17 cellular contexts compared by ENCODE assay signal in genomic region chr2:203582468-203582867, GRCh38. TPM values are rescaled to one million over a fixed set of nuclear protein-coding genes. Genes with fewer than 3 reads are reported as not detected.
DNase-seq lines count a peak whose midpoint lies in the region; ATAC-seq and TF ChIP-seq lines count a peak whose summit lies in the region.
"Had no signal": no experiment of that assay in that cellular context is flagged by ENCODE, and none has a peak within 500 bp of the region (broad histone marks: within the 10 kb centered on the region; RNA-seq: fewer than 3 reads in every experiment).

No MANE protein-coding gene starts in this region.

- H3K9me3 Mint-ChIP-seq in activated naive CD8-positive, alpha-beta T cell treated with anti-CD3 and anti-CD28 coated beads, Interleukin-2, amount 50 U/mL, for 24 hours = no peaks in the 10 kb centered on the region
- H3K9me3 Mint-ChIP-seq in activated CD8-positive, alpha-beta memory T cell treated with anti-CD3 and anti-CD28 coated beads, Interleukin-2, amount 10 ng/mL, durations not matched to agents 7 days and 5 days (ENCODE audit: low read depth) = peaks cover 3% of the 10 kb centered on the region

- H3K4me1 Mint-ChIP-seq in activated naive CD8-positive, alpha-beta T cell treated with anti-CD3 and anti-CD28 coated beads, Interleukin-2, amount 50 U/mL, for 24 hours = peaks cover 34% of the 10 kb centered on the region
- peaks cover 49% of the 10 kb centered on the region for H3K4me1 Mint-ChIP-seq in activated CD8-positive, alpha-beta memory T cell treated with anti-CD3 and anti-CD28 coated beads, Interleukin-2, amount 10 ng/mL, durations not matched to agents 7 days and 5 days
- H3K4me1 Mint-ChIP-seq: naive B cell had no signal

- H3K27ac ChIP-seq in mucosa of rectum (ENCODE audit: low read depth in 2 of 2, low read length in 2 of 2) = peak overlapping the region; percentile 70 to 82
- peak overlapping the region; percentile 86 to 100 for H3K27ac ChIP-seq in aorta (ENCODE audit: low read depth in 1 of 2, low read length in 2 of 2)
- H3K27ac ChIP-seq: uterus had no signal

- intact Hi-C loops in Right ventricle myocardium inferior (cut with DNase I) = no loop called here
- intact Hi-C loops in cardiac septum (cut with DNase I) = no loop called here
- intact Hi-C loops in aorta (cut with DNase I) = loop anchor here in 1 of 2 donors (5.0 kb wide), 1 partner anchor 105 kb away; no protein-coding TSS in a partner anchor

- CTCF ChIA-PET in activated CD8-positive, alpha-beta memory T cell treated with anti-CD3 and anti-CD28 coated beads, Interleukin-2, amount 10 ng/mL, durations not matched to agents 7 days and 5 days (lab: Charles Lee) = no interaction called here

- H3K36me3 ChIP-seq in mucosa of rectum (ENCODE audit: control insufficient read depth in 2 of 2, insufficient read depth in 2 of 2, low read length in 2 of 2) (no peaks in the 10 kb centered on the region), aorta (ENCODE audit: control insufficient read depth in 1 of 2, insufficient read depth in 2 of 2, low read length in 1 of 2) (no peaks in the 10 kb centered on the region)
- H3K36me3 ChIP-seq: uterus had no signal

- H3K27me3 Mint-ChIP-seq in activated naive CD8-positive, alpha-beta T cell treated with anti-CD3 and anti-CD28 coated beads, Interleukin-2, amount 50 U/mL, for 24 hours = no peaks in the 10 kb centered on the region
- H3K27me3 Mint-ChIP-seq in activated CD8-positive, alpha-beta memory T cell treated with anti-CD3 and anti-CD28 coated beads, Interleukin-2, amount 10 ng/mL, durations not matched to agents 7 days and 5 days = peaks cover 84% of the 10 kb centered on the region

- no peak overlapping the region for H3K9ac ChIP-seq in mucosa of rectum (ENCODE audit: low read depth in 1 of 2, low read length in 2 of 2)

- H3K4me1 ChIP-seq in mucosa of rectum (ENCODE audit: control insufficient read depth in 2 of 2, insufficient read depth in 2 of 2, low read length in 2 of 2) (peaks cover 48 to 69% of the 10 kb centered on the region in 2 donors), aorta (ENCODE audit: control insufficient read depth in 1 of 2, insufficient read depth in 2 of 2, low read length in 2 of 2) (peaks cover 8 to 10% of the 10 kb centered on the region in 2 donors)
- H3K4me1 ChIP-seq: uterus had no signal

- no peak for TF ChIP-seq CTCF in fibroblast of pulmonary artery (IDR thresholded peaks at IDR 0.05; ENCODE audit: low read length, missing control alignments)

- ATAC-seq in Right ventricle myocardium inferior (peak; percentile 69), aorta (ENCODE audit: low FRiP score) (peak; percentile 71)
- no peak for ATAC-seq in activated naive CD8-positive, alpha-beta T cell treated with anti-CD3 and anti-CD28 coated beads, Interleukin-2, amount 50 U/mL, for 24 hours
- ATAC-seq in activated CD8-positive, alpha-beta memory T cell treated with anti-CD3 and anti-CD28 coated beads, Interleukin-2, amount 10 ng/mL, durations not matched to agents 7 days and 5 days = no peak
- ATAC-seq: esophagus mucosa had no signal

- 2 to 3% methylated on average over 3 of the region's 3 CpGs for WGBS in aorta, 2 donors

- DNase-seq in Right ventricle myocardium inferior (ENCODE audit: missing footprints) (no peak), cardiac septum (ENCODE audit: low spot score) (no peak), fibroblast of pulmonary artery (ENCODE audit: low read depth) (peak; percentile 59), aorta (no peak), NCI-H2029 (lab: John Stamatoyannopoulos, UW) (no peak)
- DNase-seq in activated naive CD8-positive, alpha-beta T cell treated with anti-CD3 and anti-CD28 coated beads, Interleukin-2, amount 50 U/mL, for 24 hours = no peak
- DNase-seq in activated CD8-positive, alpha-beta memory T cell treated with anti-CD3 and anti-CD28 coated beads, Interleukin-2, amount 10 ng/mL, durations not matched to agents 7 days and 5 days = no peak
- DNase-seq: ACHN; activated CD4-positive, alpha-beta T cell treated with anti-CD3 and anti-CD28 coated beads, Interleukin-2, amount 50 U/mL, for 1 hour; caudate nucleus; Kasumi-1; naive B cell; uterus had no signal

- no peak overlapping the region for H3K4me3 Mint-ChIP-seq in activated naive CD8-positive, alpha-beta T cell treated with anti-CD3 and anti-CD28 coated beads, Interleukin-2, amount 50 U/mL, for 24 hours
- no peak overlapping the region for H3K4me3 Mint-ChIP-seq in activated CD8-positive, alpha-beta memory T cell treated with anti-CD3 and anti-CD28 coated beads, Interleukin-2, amount 10 ng/mL, durations not matched to agents 7 days and 5 days
- H3K4me3 Mint-ChIP-seq: naive B cell; T-helper 1 cell treated with Interleukin-12 subunit alpha and Interleukin-12 subunit beta and Interleukin-4 antibody, amounts not matched to agents 30 μg/mL and 1 μg/mL, for 36 hours had no signal

- no peak overlapping the region for H3K4me3 ChIP-seq in fibroblast of pulmonary artery (replicated peaks; ENCODE audit: low read depth, low read length)
- peak overlapping the region in 1 of 2 donors; percentile 14 for H3K4me3 ChIP-seq in mucosa of rectum (ENCODE audit: low read length in 2 of 2)
- H3K4me3 ChIP-seq in aorta (ENCODE audit: low read length in 2 of 2) = no peak overlapping the region
- H3K4me3 ChIP-seq: skin epidermis, uterus had no signal

- H3K9me3 ChIP-seq in mucosa of rectum (ENCODE audit: control insufficient read depth in 2 of 2, low read length in 2 of 2) = no peaks in the 10 kb centered on the region
- H3K9me3 ChIP-seq in aorta (ENCODE audit: control insufficient read depth, low read length) = no peaks in the 10 kb centered on the region
- H3K9me3 ChIP-seq: uterus had no signal

- H3K27me3 ChIP-seq in mucosa of rectum (ENCODE audit: control insufficient read depth in 2 of 2, insufficient read depth in 2 of 2, low read length in 2 of 2) = no peaks in the 10 kb centered on the region
- H3K27me3 ChIP-seq in aorta (ENCODE audit: control insufficient read depth in 1 of 2, insufficient read depth in 2 of 2, low read length in 1 of 2) = no peaks in the 10 kb centered on the region
- H3K27me3 ChIP-seq: uterus had no signal

- H3K36me3 Mint-ChIP-seq in activated naive CD8-positive, alpha-beta T cell treated with anti-CD3 and anti-CD28 coated beads, Interleukin-2, amount 50 U/mL, for 24 hours (ENCODE audit: low read depth) = no peaks in the 10 kb centered on the region
- H3K36me3 Mint-ChIP-seq in activated CD8-positive, alpha-beta memory T cell treated with anti-CD3 and anti-CD28 coated beads, Interleukin-2, amount 10 ng/mL, durations not matched to agents 7 days and 5 days = peaks cover 3% of the 10 kb centered on the region
- H3K36me3 Mint-ChIP-seq: naive B cell had no signal

- H3K27ac Mint-ChIP-seq in activated naive CD8-positive, alpha-beta T cell treated with anti-CD3 and anti-CD28 coated beads, Interleukin-2, amount 50 U/mL, for 24 hours = no peak overlapping the region
- no peak overlapping the region for H3K27ac Mint-ChIP-seq in activated CD8-positive, alpha-beta memory T cell treated with anti-CD3 and anti-CD28 coated beads, Interleukin-2, amount 10 ng/mL, durations not matched to agents 7 days and 5 days
- H3K27ac Mint-ChIP-seq: naive B cell; T-helper 1 cell treated with Interleukin-12 subunit alpha and Interleukin-12 subunit beta and Interleukin-4 antibody, amounts not matched to agents 30 μg/mL and 1 μg/mL, for 36 hours had no signal

RNA-seq across cellular contexts. Expression of gene RAPH1, which starts 47.4 kb away (rescaled TPM):
- total RNA-seq in Right ventricle myocardium inferior (15.1 TPM), cardiac septum (20.6 TPM), aorta (10 to 100 TPM; 62.0 to 74.2 TPM)
- polyA plus RNA-seq in aorta = 1 to 10 TPM; 3.7 to 6.4 TPM
- total RNA-seq in activated CD8-positive, alpha-beta memory T cell treated with anti-CD3 and anti-CD28 coated beads, Interleukin-2, amount 10 ng/mL, durations not matched to agents 7 days and 5 days = under 1 TPM; 0.16 to 0.73 TPM

Comparison
In these comparisons a context has a peak if more than half of its experiments do, and no peak if none do; other contexts are left out.
1. ATAC-seq: peak in Right ventricle myocardium inferior (single experiment) and aorta (single experiment); none in activated naive CD8-positive, alpha-beta T cell treated with anti-CD3 and anti-CD28 coated beads, Interleukin-2, amount 50 U/mL, for 24 hours (single experiment) and activated CD8-positive, alpha-beta memory T cell treated with anti-CD3 and anti-CD28 coated beads, Interleukin-2, amount 10 ng/mL, durations not matched to agents 7 days and 5 days (single experiment).